8 cellular contexts compared by ENCODE assay signal in genomic region chr2:94874277-94874997, GRCh38. TPM values are rescaled to one million over a fixed set of nuclear protein-coding genes. Genes with fewer than 3 reads are reported as not detected.
DNase-seq lines count a peak whose midpoint lies in the region; TF ChIP-seq lines count a peak whose summit lies in the region.

No MANE protein-coding gene starts in this region.

- no peaks in the 10 kb centered on the region for H3K9me3 Mint-ChIP-seq in activated naive CD4-positive, alpha-beta T cell treated with anti-CD3 and anti-CD28 coated beads, Interleukin-2, amount 10 ng/mL, durations not matched to agents 7 days and 5 days

- H3K27ac Mint-ChIP-seq in activated naive CD4-positive, alpha-beta T cell treated with anti-CD3 and anti-CD28 coated beads, Interleukin-2, amount 10 ng/mL, durations not matched to agents 7 days and 5 days, result no peak overlapping the region

- DNase-seq in Daoy (ENCODE audit: low read depth) (peak; percentile 71), GM20000 (ENCODE audit: low spot score) (peak; percentile 91), HL-60 (ENCODE audit: low read depth in 1 of 2, low spot score in 1 of 2) (peak; percentile 5 to 55), SK-N-DZ (ENCODE audit: low spot score) (peak; percentile 35), GOT3 (lab: John Stamatoyannopoulos, UW) (no peak)
- peak; percentile 78 for DNase-seq in activated naive CD4-positive, alpha-beta T cell treated with anti-CD3 and anti-CD28 coated beads, Interleukin-2, amount 10 ng/mL, durations not matched to agents 7 days and 5 days
- DNase-seq in stimulated activated CD4-positive, alpha-beta T cell treated with anti-CD3 and anti-CD28 coated beads, Interleukin-4, amount 100 ng/mL, for 24 hours, result peak; percentile 60

- no peak overlapping the region for H3K9ac ChIP-seq in iPS-15b (ENCODE audit: low read depth, low read length)

- peaks cover 55% of the 10 kb centered on the region for H3K27me3 Mint-ChIP-seq in activated naive CD4-positive, alpha-beta T cell treated with anti-CD3 and anti-CD28 coated beads, Interleukin-2, amount 10 ng/mL, durations not matched to agents 7 days and 5 days

- no peaks in the 10 kb centered on the region for H3K36me3 Mint-ChIP-seq in activated naive CD4-positive, alpha-beta T cell treated with anti-CD3 and anti-CD28 coated beads, Interleukin-2, amount 10 ng/mL, durations not matched to agents 7 days and 5 days

- H3K4me1 Mint-ChIP-seq in activated naive CD4-positive, alpha-beta T cell treated with anti-CD3 and anti-CD28 coated beads, Interleukin-2, amount 10 ng/mL, durations not matched to agents 7 days and 5 days, result no peaks in the 10 kb centered on the region

- no peak overlapping the region for H3K27ac ChIP-seq in HL-60 (replicated peaks)

- H3K27me3 ChIP-seq in HL-60 (ENCODE audit: insufficient read depth, poor library complexity, severe bottlenecking) (peaks cover 5% of the 10 kb centered on the region), iPS-15b (ENCODE audit: control insufficient read depth, insufficient read depth, low read length) (peaks cover 9% of the 10 kb centered on the region)

- H3K4me3 Mint-ChIP-seq in activated naive CD4-positive, alpha-beta T cell treated with anti-CD3 and anti-CD28 coated beads, Interleukin-2, amount 10 ng/mL, durations not matched to agents 7 days and 5 days, result no peak overlapping the region

- H3K36me3 ChIP-seq in iPS-15b (ENCODE audit: control insufficient read depth, insufficient read depth, low read length), result no peaks in the 10 kb centered on the region

- no peaks in the 10 kb centered on the region for H3K9me3 ChIP-seq in iPS-15b (ENCODE audit: control insufficient read depth, insufficient read depth, low read length)

- H3K4me3 ChIP-seq in HL-60 (replicated peaks; ENCODE audit: insufficient read depth, low read length) (no peak overlapping the region), iPS-15b (ENCODE audit: low read depth, low read length) (peak overlapping the region; percentile 32)

- CTCF ChIA-PET in activated naive CD4-positive, alpha-beta T cell treated with anti-CD3 and anti-CD28 coated beads, Interleukin-2, amount 10 ng/mL, durations not matched to agents 7 days and 5 days (lab: Charles Lee), result interaction anchor here (1.1 to 2.3 kb wide), 2 partner anchors 68 to 82 kb away, joined by 3 to 10 read pairs; no protein-coding TSS in a partner anchor

- H3K4me1 ChIP-seq in iPS-15b (ENCODE audit: control insufficient read depth, insufficient read depth, low read length), result no peaks in the 10 kb centered on the region

- TF ChIP-seq CTCF in GM20000 (IDR thresholded peaks at IDR 0.05; ENCODE audit: extremely low read depth, missing control alignments) (peak; percentile 100), HL-60 (IDR thresholded peaks at IDR 0.05; ENCODE audit: insufficient read depth, low read length) (peak; percentile 83)

RNA-seq across cellular contexts. Expression of gene TEKT4, which starts 3.2 kb away (rescaled TPM):
- not detected in 2 replicates for total RNA-seq in Daoy (2014; rRNA removed; shearing (Covaris generic))
- not detected in 2 replicates for polyA plus RNA-seq in SK-N-DZ (2014; cell fraction: cytosol; rRNA removed)
- not detected in 2 replicates for polyA plus RNA-seq in SK-N-DZ (2014; cell fraction: nucleus; rRNA removed)
